In genomic region chr14:55054098-55054497, GRCh38 we compare ENCODE assay signal across 23 cellular contexts. TPM values are rescaled to one million over a fixed set of nuclear protein-coding genes. Genes with fewer than 3 reads are reported as not detected.
A peak's percentile ranks its signal among the peaks of the same experiment; 100 is the strongest.
DNase-seq lines count a peak whose midpoint lies in the region; ATAC-seq and TF ChIP-seq lines count a peak whose summit lies in the region.
"Had no signal": no experiment of that assay in that cellular context is flagged by ENCODE, and none has a peak within 500 bp of the region (broad histone marks: within the 10 kb centered on the region; RNA-seq: fewer than 3 reads in every experiment).

No MANE protein-coding gene starts in this region.

- H3K36me3 Mint-ChIP-seq in activated naive CD4-positive, alpha-beta T cell treated with anti-CD3 and anti-CD28 coated beads, Interleukin-2, amount 50 U/mL, for 24 hours = peaks cover 16% of the 10 kb centered on the region
- peaks cover 18 to 32% of the 10 kb centered on the region in 2 donors for H3K36me3 Mint-ChIP-seq in activated naive CD4-positive, alpha-beta T cell treated with anti-CD3 and anti-CD28 coated beads, Interleukin-2, amount 50 U/mL, for 72 hours
- H3K36me3 Mint-ChIP-seq in activated CD8-positive, alpha-beta T cell treated with anti-CD3 and anti-CD28 coated beads for 36 hours (ENCODE audit: low read depth) = peaks cover 42% of the 10 kb centered on the region
- H3K36me3 Mint-ChIP-seq in immature natural killer cell = peaks cover 0 to 12% (median 5%) of the 10 kb centered on the region in 3 donors
- peaks cover 15 to 23% of the 10 kb centered on the region in 2 donors for H3K36me3 Mint-ChIP-seq in stimulated activated naive B cell treated with anti-CD40 and anti-IgM and Interleukin-4, amounts not matched to agents 10 μg/mL and 1 μg/mL and 100 μg/mL, for 72 hours

- peaks cover 54% of the 10 kb centered on the region for H3K4me1 Mint-ChIP-seq in activated naive CD4-positive, alpha-beta T cell treated with anti-CD3 and anti-CD28 coated beads, Interleukin-2, amount 50 U/mL, for 24 hours
- peaks cover 42% of the 10 kb centered on the region for H3K4me1 Mint-ChIP-seq in activated CD8-positive, alpha-beta T cell treated with anti-CD3 and anti-CD28 coated beads for 36 hours (ENCODE audit: low read depth)
- H3K4me1 Mint-ChIP-seq in immature natural killer cell = peaks cover 46 to 67% of the 10 kb centered on the region in 2 donors
- H3K4me1 Mint-ChIP-seq in stimulated activated naive B cell treated with anti-CD40 and anti-IgM and Interleukin-4, amounts not matched to agents 10 μg/mL and 1 μg/mL and 100 μg/mL, for 72 hours = peaks cover 16 to 40% of the 10 kb centered on the region in 2 donors

- intact Hi-C loops in activated CD8-positive, alpha-beta T cell treated with anti-CD3 and anti-CD28 coated beads for 36 hours (cut with micrococcal nuclease) = no loop called here

- H3K27me3 Mint-ChIP-seq in activated naive CD4-positive, alpha-beta T cell treated with anti-CD3 and anti-CD28 coated beads, Interleukin-2, amount 50 U/mL, for 24 hours = no peaks in the 10 kb centered on the region
- H3K27me3 Mint-ChIP-seq in activated CD8-positive, alpha-beta T cell treated with anti-CD3 and anti-CD28 coated beads for 36 hours = no peaks in the 10 kb centered on the region
- H3K27me3 Mint-ChIP-seq in immature natural killer cell (ENCODE audit: low read depth in 3 of 3) = peaks cover 13 to 22% (median 15%) of the 10 kb centered on the region in 3 donors
- H3K27me3 Mint-ChIP-seq in stimulated activated naive B cell treated with anti-CD40 and anti-IgM and Interleukin-4, amounts not matched to agents 10 μg/mL and 1 μg/mL and 100 μg/mL, for 72 hours = no peaks in the 10 kb centered on the region

- POLR2A ChIA-PET in activated CD8-positive, alpha-beta T cell treated with anti-CD3 and anti-CD28 coated beads for 36 hours (lab: Charles Lee) = interaction anchor here (1.3 kb wide), 1 partner anchor 9 kb away, joined by 6 read pairs; no protein-coding TSS in a partner anchor

- DNase-seq in activated naive CD4-positive, alpha-beta T cell treated with anti-CD3 and anti-CD28 coated beads, Interleukin-2, amount 50 U/mL, for 72 hours (ENCODE audit: low spot score in 2 of 2) = no peak
- DNase-seq in activated CD8-positive, alpha-beta T cell treated with anti-CD3 and anti-CD28 coated beads for 36 hours = no peak
- DNase-seq in immature natural killer cell (no peak), cerebellar cortex (ENCODE audit: low spot score) (no peak)
- DNase-seq in stimulated activated naive B cell treated with anti-CD40 and anti-IgM and Interleukin-4, amounts not matched to agents 10 μg/mL and 1 μg/mL and 100 μg/mL, for 72 hours = no peak
- DNase-seq: ACHN; activated effector memory CD4-positive, alpha-beta T cell treated with anti-CD3 and anti-CD28 coated beads, Interleukin-2, amount 50 U/mL, for 16 hours; anterior cingulate cortex; hypothalamus; IMR-90; kidney glomerular epithelial cell; mesendoderm; NCI-H187 treated with DMSO at 0.1 percent for 48 hours; NCI-H446; nucleus accumbens; retina; RPMI8226; SW 1271; tibial artery; WERI-Rb-1 had no signal

- peak overlapping the region; percentile 41 for H3K27ac Mint-ChIP-seq in activated naive CD4-positive, alpha-beta T cell treated with anti-CD3 and anti-CD28 coated beads, Interleukin-2, amount 50 U/mL, for 24 hours
- peak overlapping the region in 1 of 2 donors; percentile 89 for H3K27ac Mint-ChIP-seq in activated naive CD4-positive, alpha-beta T cell treated with anti-CD3 and anti-CD28 coated beads, Interleukin-2, amount 50 U/mL, for 72 hours
- peak overlapping the region; percentile 32 for H3K27ac Mint-ChIP-seq in activated CD8-positive, alpha-beta T cell treated with anti-CD3 and anti-CD28 coated beads for 36 hours
- peak overlapping the region; percentile 64 to 99 (median 96) for H3K27ac Mint-ChIP-seq in immature natural killer cell
- peak overlapping the region; percentile 1 for H3K27ac Mint-ChIP-seq in stimulated activated naive B cell treated with anti-CD40 and anti-IgM and Interleukin-4, amounts not matched to agents 10 μg/mL and 1 μg/mL and 100 μg/mL, for 72 hours

- no peak for TF ChIP-seq CTCF in activated CD8-positive, alpha-beta T cell treated with anti-CD3 and anti-CD28 coated beads for 36 hours (IDR thresholded peaks at IDR 0.05)

- H3K4me3 Mint-ChIP-seq in activated naive CD4-positive, alpha-beta T cell treated with anti-CD3 and anti-CD28 coated beads, Interleukin-2, amount 50 U/mL, for 24 hours = peak overlapping the region; percentile 88
- H3K4me3 Mint-ChIP-seq in activated CD8-positive, alpha-beta T cell treated with anti-CD3 and anti-CD28 coated beads for 36 hours = no peak overlapping the region
- peak overlapping the region in 3 of 5 donors; percentile 33 to 90 (median 52) for H3K4me3 Mint-ChIP-seq in immature natural killer cell
- peak overlapping the region in 1 of 2 donors; percentile 16 for H3K4me3 Mint-ChIP-seq in stimulated activated naive B cell treated with anti-CD40 and anti-IgM and Interleukin-4, amounts not matched to agents 10 μg/mL and 1 μg/mL and 100 μg/mL, for 72 hours

- no peak for ATAC-seq in activated naive CD4-positive, alpha-beta T cell treated with anti-CD3 and anti-CD28 coated beads, Interleukin-2, amount 50 U/mL, for 72 hours
- ATAC-seq in activated CD8-positive, alpha-beta T cell treated with anti-CD3 and anti-CD28 coated beads for 36 hours = no peak
- no peak for ATAC-seq in stimulated activated naive B cell treated with anti-CD40 and anti-IgM and Interleukin-4, amounts not matched to agents 10 μg/mL and 1 μg/mL and 100 μg/mL, for 72 hours (replicated peaks)
- no peak for ATAC-seq in HG03565 (IDR thresholded peaks at IDR 0.05; ENCODE audit: unreplicated experiment)
- no peak for ATAC-seq in HG03108 (IDR thresholded peaks at IDR 0.05; ENCODE audit: unreplicated experiment)

- CTCF ChIA-PET in activated CD8-positive, alpha-beta T cell treated with anti-CD3 and anti-CD28 coated beads for 36 hours (lab: Charles Lee) = interaction anchor here (0.8 kb wide), 1 partner anchor 16 kb away, joined by 3 read pairs; no protein-coding TSS in a partner anchor

- H3K9me3 Mint-ChIP-seq in activated naive CD4-positive, alpha-beta T cell treated with anti-CD3 and anti-CD28 coated beads, Interleukin-2, amount 50 U/mL, for 24 hours = no peaks in the 10 kb centered on the region
- no peaks in the 10 kb centered on the region for H3K9me3 Mint-ChIP-seq in activated naive CD4-positive, alpha-beta T cell treated with anti-CD3 and anti-CD28 coated beads, Interleukin-2, amount 50 U/mL, for 72 hours
- H3K9me3 Mint-ChIP-seq in activated CD8-positive, alpha-beta T cell treated with anti-CD3 and anti-CD28 coated beads for 36 hours = no peaks in the 10 kb centered on the region
- H3K9me3 Mint-ChIP-seq in immature natural killer cell = no peaks in the 10 kb centered on the region
- H3K9me3 Mint-ChIP-seq in stimulated activated naive B cell treated with anti-CD40 and anti-IgM and Interleukin-4, amounts not matched to agents 10 μg/mL and 1 μg/mL and 100 μg/mL, for 72 hours = no peaks in the 10 kb centered on the region

RNA-seq across cellular contexts. Expression of gene MAPK1IP1L, which starts 2.7 kb away (rescaled TPM):
- total RNA-seq in activated naive CD4-positive, alpha-beta T cell treated with anti-CD3 and anti-CD28 coated beads, Interleukin-2, amount 50 U/mL, for 72 hours = 100 to 1,000 TPM in 1 of 2 donors, 10 to 100 TPM in 1; 66.5 to 101 TPM
- total RNA-seq in activated CD8-positive, alpha-beta T cell treated with anti-CD3 and anti-CD28 coated beads for 36 hours = 100 to 1,000 TPM in 1 of 2 experiments, 10 to 100 TPM in 1; 89.3 to 105 TPM
- 10 to 100 TPM; 50.0 to 85.0 (median 79.7) TPM for polyA plus RNA-seq in immature natural killer cell

RNA-seq across cellular contexts. Expression of gene SOCS4, which starts 27.1 kb away (rescaled TPM):
- 10 to 100 TPM; 26.6 to 33.7 TPM for total RNA-seq in activated naive CD4-positive, alpha-beta T cell treated with anti-CD3 and anti-CD28 coated beads, Interleukin-2, amount 50 U/mL, for 72 hours
- 10 to 100 TPM; 19.8 to 20.8 TPM for total RNA-seq in activated CD8-positive, alpha-beta T cell treated with anti-CD3 and anti-CD28 coated beads for 36 hours
- 1 to 10 TPM; 1.1 to 2.5 (median 1.3) TPM for polyA plus RNA-seq in immature natural killer cell

RNA-seq across cellular contexts. Expression of gene WDHD1, which starts 27.2 kb away (rescaled TPM):
- 10 to 100 TPM; 60.7 to 64.8 TPM for total RNA-seq in activated naive CD4-positive, alpha-beta T cell treated with anti-CD3 and anti-CD28 coated beads, Interleukin-2, amount 50 U/mL, for 72 hours
- total RNA-seq in activated CD8-positive, alpha-beta T cell treated with anti-CD3 and anti-CD28 coated beads for 36 hours = 10 to 100 TPM; 59.8 to 68.4 TPM
- 1 to 10 TPM in 2 of 3 donors, under 1 TPM in 1; 0.72 to 7.2 (median 6.6) TPM for polyA plus RNA-seq in immature natural killer cell
